8 cellular contexts compared by ENCODE assay signal in genomic region chr7:108525327-108525984, GRCh38.
DNase-seq lines count a peak whose midpoint lies in the region; ATAC-seq and TF ChIP-seq lines count a peak whose summit lies in the region.

No MANE protein-coding gene starts in this region.

- H3K27ac ChIP-seq in OCI-LY3 (ENCODE audit: low read length): peak overlapping the region; percentile 66
- peak overlapping the region; percentile 98 for H3K27ac ChIP-seq in stomach smooth muscle (ENCODE audit: low read length)

- H3K9me3 ChIP-seq in OCI-LY3 (ENCODE audit: insufficient read depth, low read length): no peaks in the 10 kb centered on the region
- H3K9me3 ChIP-seq in stomach smooth muscle (ENCODE audit: control insufficient read depth in 2 of 2, low read length in 2 of 2): no peaks in the 10 kb centered on the region

- ATAC-seq in GM21515 (IDR thresholded peaks at IDR 0.05; ENCODE audit: unreplicated experiment): peak; percentile 51

- no peaks in the 10 kb centered on the region for H4K20me1 ChIP-seq in OCI-LY3 (ENCODE audit: insufficient read depth, low read length)

- TF ChIP-seq CTCF in OCI-LY3 (IDR thresholded peaks at IDR 0.05; ENCODE audit: low read depth, low read length) (no peak), cardiac fibroblast (IDR thresholded peaks at IDR 0.05; ENCODE audit: low read depth, low read length) (no peak)

- DNase-seq in DMS153 treated with DMSO at 0.1 percent for 48 hours (lab: John Stamatoyannopoulos, UW; ENCODE audit: unreplicated experiment) (peak; percentile 73), DMS153 (lab: John Stamatoyannopoulos, UW) (no peak), HPDE6-E6E7 (ENCODE audit: extremely low spot score) (peak; percentile 74), cardiac fibroblast (ENCODE audit: low read depth in 2 of 2) (peak; percentile 88 to 93), kidney glomerular epithelial cell (lab: John Stamatoyannopoulos, UW) (peak; percentile 79)

- peaks cover 12% of the 10 kb centered on the region for H3K4me1 ChIP-seq in OCI-LY3 (ENCODE audit: low read length)
- peaks cover 11% of the 10 kb centered on the region for H3K4me1 ChIP-seq in stomach smooth muscle (ENCODE audit: control insufficient read depth, insufficient read depth, low read length)

- H3K4me3 ChIP-seq in OCI-LY3 (ENCODE audit: low read length): peak overlapping the region; percentile 94
- H3K4me3 ChIP-seq in cardiac fibroblast (replicated peaks in 1 of 2; ENCODE audit: low read depth in 2 of 2, low read length in 2 of 2): peak overlapping the region; percentile 84 to 89
- H3K4me3 ChIP-seq in stomach smooth muscle (ENCODE audit: low read length in 2 of 2): peak overlapping the region; percentile 79 to 90

- H3K4me2 ChIP-seq in OCI-LY3 (ENCODE audit: low read length): peak overlapping the region; percentile 92

- no peaks in the 10 kb centered on the region for H3K36me3 ChIP-seq in OCI-LY3 (replicated peaks; ENCODE audit: low read depth, low read length)
- no peaks in the 10 kb centered on the region for H3K36me3 ChIP-seq in stomach smooth muscle (ENCODE audit: control insufficient read depth in 2 of 2, insufficient read depth in 2 of 2, low read length in 2 of 2)

- H2AFZ ChIP-seq in OCI-LY3 (ENCODE audit: low read depth, low read length): peak overlapping the region; percentile 57

- peaks cover 13% of the 10 kb centered on the region for H3K79me2 ChIP-seq in OCI-LY3 (ENCODE audit: low read length)

- peak overlapping the region; percentile 86 for H3K9ac ChIP-seq in OCI-LY3 (ENCODE audit: low read length)
- H3K9ac ChIP-seq in stomach smooth muscle (ENCODE audit: low read length in 2 of 2): peak overlapping the region; percentile 89 to 92

- no peaks in the 10 kb centered on the region for H3K27me3 ChIP-seq in OCI-LY3 (ENCODE audit: low read depth, low read length)
- no peaks in the 10 kb centered on the region for H3K27me3 ChIP-seq in stomach smooth muscle (ENCODE audit: control insufficient read depth in 1 of 2, insufficient read depth in 2 of 2, low read length in 2 of 2)
